Comparison of ENCODE assay signal across 8 cellular contexts in genomic region chr1:150429805-150430204, GRCh38. TPM values are rescaled to one million over a fixed set of nuclear protein-coding genes. Genes with fewer than 3 reads are reported as not detected.
DNase-seq lines count a peak whose midpoint lies in the region; ATAC-seq and TF ChIP-seq lines count a peak whose summit lies in the region.
"Had no signal": no experiment of that assay in that cellular context is flagged by ENCODE, and none has a peak within 500 bp of the region (broad histone marks: within the 10 kb centered on the region; RNA-seq: fewer than 3 reads in every experiment).

No MANE protein-coding gene starts in this region.

- no peaks in the 10 kb centered on the region for H3K9me3 Mint-ChIP-seq in naive B cell
- H3K9me3 Mint-ChIP-seq: activated naive CD8-positive, alpha-beta T cell treated with anti-CD3 and anti-CD28 coated beads, Interleukin-2, amount 10 ng/mL, durations not matched to agents 7 days and 5 days had no signal

- in situ Hi-C loops in astrocyte of the spinal cord (cut with HindIII; ENCODE audit: low sequenced_read_pairs), result no loop called here

- TF ChIP-seq CTCF in KMS-11 (conservative IDR thresholded peaks at IDR 0.05; ENCODE audit: low read depth, low read length) (peak; percentile 78), astrocyte of the spinal cord (IDR thresholded peaks at IDR 0.05; ENCODE audit: low read depth, low read length) (peak; percentile 22)

- ATAC-seq in naive B cell (ENCODE audit: low read depth in 2 of 2), result no peak
- no peak for ATAC-seq in GM21619 (IDR thresholded peaks at IDR 0.05; ENCODE audit: unreplicated experiment)
- no peak for ATAC-seq in HG03342 (IDR thresholded peaks at IDR 0.05; ENCODE audit: unreplicated experiment)

- H3K36me3 Mint-ChIP-seq in naive B cell, result peaks cover 0 to 10% of the 10 kb centered on the region in 2 donors

- H3K79me2 ChIP-seq in KMS-11 (ENCODE audit: insufficient read depth, low read depth), result peaks cover 15% of the 10 kb centered on the region; the same call in 1 of the 2 replicates

- no peaks in the 10 kb centered on the region for H3K27me3 ChIP-seq in KMS-11 (ENCODE audit: insufficient read depth, low read depth)

- peaks cover 8 to 20% (median 9%) of the 10 kb centered on the region in 3 donors for H3K4me1 Mint-ChIP-seq in naive B cell

- 0 out of 2 replicates have a peak, but pooled peaks cover 3% of the 10 kb centered on the region for H3K36me3 ChIP-seq in KMS-11 (ENCODE audit: insufficient read depth)

- peak overlapping the region in 4 of 6 donors; percentile 9 to 77 (median 26) for H3K27ac Mint-ChIP-seq in naive B cell
- H3K27ac Mint-ChIP-seq: activated naive CD8-positive, alpha-beta T cell treated with anti-CD3 and anti-CD28 coated beads, Interleukin-2, amount 10 ng/mL, durations not matched to agents 7 days and 5 days had no signal

- H4K20me1 ChIP-seq in KMS-11 (ENCODE audit: insufficient read depth), result no peaks in the 10 kb centered on the region; the same call in 1 of the 2 replicates

- peaks cover 12% of the 10 kb centered on the region for H3K4me1 ChIP-seq in KMS-11 (ENCODE audit: low read depth, poor library complexity, severe bottlenecking)

- DNase-seq in EH (ENCODE audit: low read depth) (peak; percentile 7), astrocyte of the spinal cord (ENCODE audit: low read depth, low spot score) (no peak), naive B cell (no peak), HK-2 (ENCODE audit: unreplicated experiment) (no peak)
- DNase-seq: activated naive CD8-positive, alpha-beta T cell treated with anti-CD3 and anti-CD28 coated beads, Interleukin-2, amount 10 ng/mL, durations not matched to agents 7 days and 5 days had no signal

- no peak overlapping the region for H3K4me2 ChIP-seq in KMS-11

- no peak overlapping the region for H3K4me3 Mint-ChIP-seq in naive B cell
- H3K4me3 Mint-ChIP-seq: activated naive CD8-positive, alpha-beta T cell treated with anti-CD3 and anti-CD28 coated beads, Interleukin-2, amount 10 ng/mL, durations not matched to agents 7 days and 5 days had no signal

- H3K27ac ChIP-seq in KMS-11, result no peak overlapping the region

- no peak overlapping the region for H2AFZ ChIP-seq in KMS-11 (ENCODE audit: low read depth)

- H3K4me3 ChIP-seq in KMS-11 (IDR thresholded peaks at IDR 0.05; ENCODE audit: insufficient read depth, low read depth, low read length), result no peak overlapping the region
- H3K4me3 ChIP-seq in astrocyte of the spinal cord (ENCODE audit: low read depth, low read length), result no peak overlapping the region

- no peaks in the 10 kb centered on the region for H3K27me3 Mint-ChIP-seq in naive B cell
- H3K27me3 Mint-ChIP-seq: activated naive CD8-positive, alpha-beta T cell treated with anti-CD3 and anti-CD28 coated beads, Interleukin-2, amount 10 ng/mL, durations not matched to agents 7 days and 5 days had no signal

- no peak overlapping the region for H3K9ac ChIP-seq in KMS-11

RNA-seq across cellular contexts. Expression of gene TARS2, which starts 57.4 kb away (rescaled TPM):
- polyA plus RNA-seq in naive B cell (ENCODE audit: low read depth in 6 of 6), result 10 to 100 TPM; 31.7 to 49.6 (median 37.4) TPM
